ENCODE assay signal across 21 cellular contexts in genomic region chr17:12536021-12536420, GRCh38.
DNase-seq lines count a peak whose midpoint lies in the region; ATAC-seq and TF ChIP-seq lines count a peak whose summit lies in the region.
"Had no signal": no experiment of that assay in that cellular context is flagged by ENCODE, and none has a peak within 500 bp of the region (broad histone marks: within the 10 kb centered on the region; RNA-seq: fewer than 3 reads in every experiment).

No MANE protein-coding gene starts in this region.

- TF ChIP-seq POLR2A in IMR-90 (IDR thresholded peaks at IDR 0.05; ENCODE audit: low read depth, low read length) (no peak), sigmoid colon (IDR thresholded peaks at IDR 0.05) (no peak)

- H3K27ac ChIP-seq in IMR-90 (ENCODE audit: insufficient read depth, low read length) (peak overlapping the region; percentile 39), lung (ENCODE audit: low read depth in 1 of 2, low read length in 1 of 2) (no peak overlapping the region), sigmoid colon (peak overlapping the region in 3 of 4 donors; percentile 47 to 61 (median 53))
- H3K27ac ChIP-seq: C4-2B, RWPE1 had no signal

- H3K4ac ChIP-seq in IMR-90 (ENCODE audit: low read depth, low read length): peak overlapping the region; percentile 67

- no peaks in the 10 kb centered on the region for H4K20me1 ChIP-seq in IMR-90 (ENCODE audit: insufficient read depth, low read length)

- TF ChIP-seq CTCF in IMR-90 (conservative IDR thresholded peaks at IDR 0.05; ENCODE audit: low read depth, low read length): no peak
- no peak for TF ChIP-seq CTCF in fibroblast of villous mesenchyme (IDR thresholded peaks at IDR 0.05; ENCODE audit: insufficient read depth, low read depth, low read length)
- no peak for TF ChIP-seq CTCF in lung (IDR thresholded peaks at IDR 0.05; ENCODE audit: control extremely low read depth, extremely low read depth)
- no peak for TF ChIP-seq CTCF in sigmoid colon (IDR thresholded peaks at IDR 0.05)
- TF ChIP-seq CTCF in activated CD8-positive, alpha-beta T cell treated with anti-CD3 and anti-CD28 coated beads for 36 hours (IDR thresholded peaks at IDR 0.05): no peak

- H3K4me1 ChIP-seq in IMR-90 (ENCODE audit: control insufficient read depth, insufficient read depth, low read length): no peaks in the 10 kb centered on the region; the same call in 1 of the 2 replicates
- H3K4me1 ChIP-seq in lung (ENCODE audit: control insufficient read depth in 2 of 2, insufficient read depth in 2 of 2, low read length in 2 of 2): no peaks in the 10 kb centered on the region
- H3K4me1 ChIP-seq in sigmoid colon: peaks cover 0 to 9% (median 2%) of the 10 kb centered on the region in 4 donors

- BruUV-seq in IMR-90 (replicated peaks; lab: Mats Ljungman, UMichigan): no TSS peak

- H3K4me3 Mint-ChIP-seq in activated CD8-positive, alpha-beta T cell treated with anti-CD3 and anti-CD28 coated beads for 36 hours: no peak overlapping the region
- H3K4me3 Mint-ChIP-seq: CD8-positive, alpha-beta memory T cell had no signal

- H2BK20ac ChIP-seq in IMR-90 (ENCODE audit: low read depth, low read length): peak overlapping the region; percentile 92; the same call in 1 of the 2 replicates

- TF ChIP-seq RAD21 in IMR-90 (IDR thresholded peaks at IDR 0.05; ENCODE audit: low read length): no peak

- peak overlapping the region; percentile 76 for H2BK15ac ChIP-seq in IMR-90 (ENCODE audit: low read depth, low read length)

- DNase-seq in IMR-90: peak; percentile 26
- peak; percentile 26 for DNase-seq in fibroblast of villous mesenchyme (ENCODE audit: low read depth)
- no peak for DNase-seq in lung (ENCODE audit: low spot score)
- DNase-seq in sigmoid colon: peak; percentile 69
- no peak for DNase-seq in inferior parietal cortex (ENCODE audit: extremely low spot score)
- no peak for DNase-seq in AG08395 (ENCODE audit: low spot score)
- DNase-seq in activated CD8-positive, alpha-beta T cell treated with anti-CD3 and anti-CD28 coated beads for 36 hours: no peak
- DNase-seq: CD8-positive, alpha-beta memory T cell; DMS53; GDM1; KBM-7; NCI-H1105; NCI-H2029 treated with DMSO at 0.1 percent for 48 hours; NCI-H226; NCI-H510A treated with DMSO at 0.1 percent for 48 hours; NCI-H774; NK-92 treated with Interleukin-12 subunit alpha and Interleukin-12 subunit beta, amount 100 ng/mL, for 24 hours had no signal

- H3K23ac ChIP-seq in IMR-90 (ENCODE audit: low read depth, low read length): no peak overlapping the region; the same call in 1 of the 2 replicates

- peak overlapping the region; percentile 46; the same call in 1 of the 2 replicates for H4K5ac ChIP-seq in IMR-90 (ENCODE audit: low read depth, low read length)

- H3K4me1 Mint-ChIP-seq in activated CD8-positive, alpha-beta T cell treated with anti-CD3 and anti-CD28 coated beads for 36 hours (ENCODE audit: low read depth): no peaks in the 10 kb centered on the region
- H3K4me1 Mint-ChIP-seq: CD8-positive, alpha-beta memory T cell had no signal

- H3K36me3 ChIP-seq in IMR-90 (ENCODE audit: control insufficient read depth, insufficient read depth, low read length) (no peaks in the 10 kb centered on the region), lung (ENCODE audit: control insufficient read depth in 2 of 2, insufficient read depth in 2 of 2, low read length in 2 of 2) (no peaks in the 10 kb centered on the region), sigmoid colon (no peaks in the 10 kb centered on the region)

- dilution Hi-C loops in IMR-90 (cut with HindIII; ENCODE audit: low sequenced_read_pairs, unreplicated experiment): no loop called here

- POLR2A ChIA-PET in IMR-90 (lab: Charles Lee; ENCODE audit: unreplicated experiment): no interaction called here
- POLR2A ChIA-PET in activated CD8-positive, alpha-beta T cell treated with anti-CD3 and anti-CD28 coated beads for 36 hours (lab: Charles Lee): no interaction called here

- no peaks in the 10 kb centered on the region for H3K9me3 ChIP-seq in IMR-90 (ENCODE audit: control insufficient read depth, insufficient read depth, low read length)
- no peaks in the 10 kb centered on the region for H3K9me3 ChIP-seq in lung (ENCODE audit: control insufficient read depth in 2 of 2, insufficient read depth in 1 of 2, low read length in 1 of 2)
- no peaks in the 10 kb centered on the region for H3K9me3 ChIP-seq in sigmoid colon

- peak overlapping the region; percentile 77 for H4K91ac ChIP-seq in IMR-90 (ENCODE audit: insufficient read depth, low read depth, low read length)

- H2AFZ ChIP-seq in IMR-90 (replicated peaks; ENCODE audit: low read length, poor library complexity): no peak overlapping the region

- H3K9ac ChIP-seq in IMR-90 (ENCODE audit: low read depth, low read length): no peak overlapping the region

- peaks cover 5% of the 10 kb centered on the region; the same call in 1 of the 2 replicates for H3K9me1 ChIP-seq in IMR-90 (ENCODE audit: insufficient read depth, low read length)

- no peaks in the 10 kb centered on the region for H3K27me3 ChIP-seq in IMR-90 (ENCODE audit: control insufficient read depth, insufficient read depth, low read length)
- no peaks in the 10 kb centered on the region for H3K27me3 ChIP-seq in lung (ENCODE audit: control insufficient read depth, insufficient read depth)
- H3K27me3 ChIP-seq in sigmoid colon: no peaks in the 10 kb centered on the region

- ATAC-seq in IMR-90 (ENCODE audit: low read depth) (peak; percentile 42), lung (ENCODE audit: insufficient read depth, low FRiP score) (peak; percentile 41), HG03175 (IDR thresholded peaks at IDR 0.05; ENCODE audit: unreplicated experiment) (no peak)
- no peak for ATAC-seq in activated CD8-positive, alpha-beta T cell treated with anti-CD3 and anti-CD28 coated beads for 36 hours
- ATAC-seq: HepG2 had no signal

- H3K79me1 ChIP-seq in IMR-90 (ENCODE audit: low read depth in 1 of 2, low read length in 2 of 2): no peaks in the 10 kb centered on the region

- H2AK5ac ChIP-seq in IMR-90 (ENCODE audit: low read depth, low read length): peak overlapping the region; percentile 76; the same call in 1 of the 2 replicates

- no peaks in the 10 kb centered on the region for H3K36me3 Mint-ChIP-seq in activated CD8-positive, alpha-beta T cell treated with anti-CD3 and anti-CD28 coated beads for 36 hours (ENCODE audit: low read depth)
- H3K36me3 Mint-ChIP-seq: CD8-positive, alpha-beta memory T cell had no signal

- H4K8ac ChIP-seq in IMR-90 (ENCODE audit: low read depth in 2 of 2, low read length in 2 of 2): peak overlapping the region; percentile 17 to 84

- peak overlapping the region; percentile 87 for H3K14ac ChIP-seq in IMR-90 (replicated peaks; ENCODE audit: low read depth, low read length)

- H3K27ac Mint-ChIP-seq in activated CD8-positive, alpha-beta T cell treated with anti-CD3 and anti-CD28 coated beads for 36 hours: no peak overlapping the region
- H3K27ac Mint-ChIP-seq: CD8-positive, alpha-beta memory T cell had no signal

- CTCF ChIA-PET in IMR-90 (lab: Yijun Ruan, JAX): interaction anchor here (1.0 kb wide), 1 partner anchor 10 kb away, joined by 4 read pairs; no protein-coding TSS in a partner anchor
- CTCF ChIA-PET in activated CD8-positive, alpha-beta T cell treated with anti-CD3 and anti-CD28 coated beads for 36 hours (lab: Charles Lee): no interaction called here

- peak overlapping the region; percentile 94; the same call in 1 of the 2 replicates for H3K18ac ChIP-seq in IMR-90 (ENCODE audit: low read depth, low read length)

- H3K4me2 ChIP-seq in IMR-90 (ENCODE audit: low read depth, low read length): no peak overlapping the region; the same call in 1 of the 2 replicates

- in situ Hi-C loops in IMR-90 (cut with MboI; ENCODE audit: low sequenced_read_pairs): no loop called here

- H3K4me3 ChIP-seq in IMR-90 (ENCODE audit: insufficient read depth, low read depth, low read length): no peak overlapping the region
- no peak overlapping the region for H3K4me3 ChIP-seq in fibroblast of villous mesenchyme (ENCODE audit: low read depth, low read length)
- no peak overlapping the region for H3K4me3 ChIP-seq in lung
- no peak overlapping the region for H3K4me3 ChIP-seq in sigmoid colon

- no peaks in the 10 kb centered on the region for H3K9me3 Mint-ChIP-seq in activated CD8-positive, alpha-beta T cell treated with anti-CD3 and anti-CD28 coated beads for 36 hours

- H3K27me3 Mint-ChIP-seq in activated CD8-positive, alpha-beta T cell treated with anti-CD3 and anti-CD28 coated beads for 36 hours: peaks cover 1% of the 10 kb centered on the region

- TF ChIP-seq EP300 in sigmoid colon (IDR thresholded peaks at IDR 0.05): peak in 1 of 4 donors; percentile 56

- peak overlapping the region; percentile 58; the same call in 1 of the 2 replicates for H3K56ac ChIP-seq in IMR-90 (ENCODE audit: extremely low read depth, insufficient read depth, low read length)

- peak overlapping the region; percentile 82 for H2BK120ac ChIP-seq in IMR-90 (ENCODE audit: low read depth, low read length)

- no peak overlapping the region for H2AK9ac ChIP-seq in IMR-90 (replicated peaks; ENCODE audit: low read depth, low read length, poor library complexity)

- peak overlapping the region; percentile 95 for H2BK5ac ChIP-seq in IMR-90 (ENCODE audit: low read depth, low read length, poor library complexity, severe bottlenecking)

- WGBS in IMR-90 (ENCODE audit: extremely low coverage in 2 of 2, insufficient read length in 1 of 2), 2 experiments: no CpG with 5 or more reads among the region's 3 CpGs
- WGBS in lung, 2 donors: 63 to 84% methylated on average over 3 of the region's 3 CpGs
- WGBS in sigmoid colon, 2 donors: 12 to 57% methylated on average over 3 of the region's 3 CpGs

- intact Hi-C loops in IMR-90 (cut with micrococcal nuclease) (no loop called here), sigmoid colon (cut with DNase I) (no loop called here)
- intact Hi-C loops in activated CD8-positive, alpha-beta T cell treated with anti-CD3 and anti-CD28 coated beads for 36 hours (cut with micrococcal nuclease): no loop called here

TF ChIP-seq in IMR-90, 13 proteins besides CTCF, POLR2A, EP300 and RAD21 (continues in another document):
- no peak for TF ChIP-seq MAFK (IDR thresholded peaks at IDR 0.05; ENCODE audit: low read depth, low read length)
- no peak for TF ChIP-seq CHD1 (IDR thresholded peaks at IDR 0.05; ENCODE audit: low read depth, low read length)
- TF ChIP-seq RFX5 (IDR thresholded peaks at IDR 0.05; ENCODE audit: low read depth, low read length): no peak
- no peak for TF ChIP-seq NFE2L2 (IDR thresholded peaks at IDR 0.05; ENCODE audit: low read depth, low read length)
- TF ChIP-seq MAZ (IDR thresholded peaks at IDR 0.05; ENCODE audit: borderline replicate concordance, low read depth, low read length): no peak
- no peak for TF ChIP-seq SMC3 (IDR thresholded peaks at IDR 0.05; ENCODE audit: low read depth, low read length)
- no peak for TF ChIP-seq CEBPB (IDR thresholded peaks at IDR 0.05; ENCODE audit: low read depth, low read length)

Comparison
In these comparisons a context has a peak if more than half of its experiments do, and no peak if none do; other contexts are left out.
1. ATAC-seq: peak in IMR-90 (single experiment) and lung (single experiment); none in HG03175 (single experiment) and activated CD8-positive, alpha-beta T cell treated with anti-CD3 and anti-CD28 coated beads for 36 hours (single experiment).
2. DNase-seq: peak in IMR-90 (single experiment), fibroblast of villous mesenchyme (single experiment) and sigmoid colon (single experiment); none in lung (single experiment), inferior parietal cortex (single experiment), AG08395 (single experiment) and activated CD8-positive, alpha-beta T cell treated with anti-CD3 and anti-CD28 coated beads for 36 hours (single experiment).
3. H3K27ac ChIP-seq: peak in IMR-90 (single experiment) and sigmoid colon (3 of 4); none in lung (0 of 2).